ENCODE assay signal across 8 cellular contexts in the genomic region with DNA sequence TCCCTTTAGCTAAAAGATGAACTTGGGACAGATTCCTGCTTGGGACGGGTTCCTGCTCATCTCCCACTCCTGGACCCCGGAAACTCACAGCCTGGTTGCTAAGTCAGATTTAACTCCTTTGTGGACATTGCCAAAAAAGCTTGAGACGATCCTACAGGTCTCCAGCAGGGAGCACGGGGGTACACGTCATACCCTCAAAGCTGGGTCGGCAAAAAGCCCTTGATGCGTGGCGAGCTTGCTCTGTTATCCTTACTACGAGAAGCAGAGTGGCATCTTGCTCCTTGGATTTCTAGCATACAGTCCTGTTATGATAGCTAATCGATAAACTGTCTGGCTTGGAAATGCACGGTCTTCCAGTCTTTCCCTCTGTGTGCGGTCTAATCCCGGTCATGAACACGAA.
A peak's percentile ranks its signal among the peaks of the same experiment; 100 is the strongest.
DNase-seq lines count a peak whose midpoint lies in the region; ATAC-seq and TF ChIP-seq lines count a peak whose summit lies in the region.
"Had no signal": no experiment of that assay in that cellular context is flagged by ENCODE, and none has a peak within 500 bp of the region (broad histone marks: within the 10 kb centered on the region; RNA-seq: fewer than 3 reads in every experiment).

No MANE protein-coding gene starts in this region.

- no peaks in the 10 kb centered on the region for H3K27me3 ChIP-seq in MM.1S (replicated peaks; ENCODE audit: insufficient read depth, low read length)

- peaks cover 3% of the 10 kb centered on the region; the same call in 1 of the 2 replicates for H3F3A ChIP-seq in MM.1S (ENCODE audit: insufficient read depth, low read length)

- no peak for TF ChIP-seq CTCF in MM.1S (IDR thresholded peaks at IDR 0.05; ENCODE audit: low read length)
- no peak for TF ChIP-seq CTCF in WTC11 (IDR thresholded peaks at IDR 0.05)

- H3K36me3 Mint-ChIP-seq in activated T-cell treated with anti-CD3 and anti-CD28 coated beads, Interleukin-2, amount 50 U/mL, for 72 hours (ENCODE audit: insufficient read depth in 2 of 2), result peaks cover 0 to 6% of the 10 kb centered on the region in 2 donors
- peaks cover under 1% of the 10 kb centered on the region for H3K36me3 Mint-ChIP-seq in activated T-cell treated with anti-CD3 and anti-CD28 coated beads, Interleukin-2, amount 50 U/mL, for 4 hours (ENCODE audit: insufficient read depth)
- H3K36me3 Mint-ChIP-seq in effector memory CD8-positive, alpha-beta T cell (ENCODE audit: insufficient read depth), result peaks cover 2% of the 10 kb centered on the region
- H3K36me3 Mint-ChIP-seq in stimulated activated effector memory CD8-positive, alpha-beta T cell treated with anti-CD3 and anti-CD28 coated beads, Interleukin-12 subunit alpha, Interleukin-12 subunit beta, amount 100 ng/mL, for 72 hours, result no peaks in the 10 kb centered on the region
- H3K36me3 Mint-ChIP-seq in WTC11, result peaks cover under 1% of the 10 kb centered on the region

- H3K4me1 ChIP-seq in MM.1S (ENCODE audit: low read length), result peaks cover 17% of the 10 kb centered on the region

- no peaks in the 10 kb centered on the region for H3K9me3 ChIP-seq in MM.1S (replicated peaks; ENCODE audit: insufficient read depth, low read length)
- H3K9me3 ChIP-seq: SK-N-SH had no signal

- H3K4me3 Mint-ChIP-seq in activated T-cell treated with anti-CD3 and anti-CD28 coated beads, Interleukin-2, amount 50 U/mL, for 72 hours, result peak overlapping the region; percentile 14 to 49
- no peak overlapping the region for H3K4me3 Mint-ChIP-seq in activated T-cell treated with anti-CD3 and anti-CD28 coated beads, Interleukin-2, amount 50 U/mL, for 4 hours
- peak overlapping the region; percentile 1 to 62 for H3K4me3 Mint-ChIP-seq in effector memory CD8-positive, alpha-beta T cell
- H3K4me3 Mint-ChIP-seq in stimulated activated effector memory CD8-positive, alpha-beta T cell treated with anti-CD3 and anti-CD28 coated beads, Interleukin-12 subunit alpha, Interleukin-12 subunit beta, amount 100 ng/mL, for 72 hours, result peak overlapping the region; percentile 11
- H3K4me3 Mint-ChIP-seq in WTC11, result no peak overlapping the region

- H3K4me3 ChIP-seq in MM.1S (ENCODE audit: low read length), result no peak overlapping the region

- H3K27ac Mint-ChIP-seq in activated T-cell treated with anti-CD3 and anti-CD28 coated beads, Interleukin-2, amount 50 U/mL, for 72 hours, result no peak overlapping the region
- H3K27ac Mint-ChIP-seq in effector memory CD8-positive, alpha-beta T cell, result no peak overlapping the region
- H3K27ac Mint-ChIP-seq in stimulated activated effector memory CD8-positive, alpha-beta T cell treated with anti-CD3 and anti-CD28 coated beads, Interleukin-12 subunit alpha, Interleukin-12 subunit beta, amount 100 ng/mL, for 72 hours, result no peak overlapping the region
- no peak overlapping the region for H3K27ac Mint-ChIP-seq in WTC11

- DNase-seq in activated T-cell treated with anti-CD3 and anti-CD28 coated beads, Interleukin-2, amount 50 U/mL, for 72 hours, result no peak
- DNase-seq in activated T-cell treated with anti-CD3 and anti-CD28 coated beads, Interleukin-2, amount 50 U/mL, for 4 hours, result no peak
- DNase-seq in MM.1S (no peak), WTC11 (ENCODE audit: low spot score) (no peak)
- DNase-seq in effector memory CD8-positive, alpha-beta T cell, result no peak
- no peak for DNase-seq in stimulated activated effector memory CD8-positive, alpha-beta T cell treated with anti-CD3 and anti-CD28 coated beads, Interleukin-12 subunit alpha, Interleukin-12 subunit beta, amount 100 ng/mL, for 72 hours (ENCODE audit: low spot score in 2 of 2)

- H2AFZ ChIP-seq in MM.1S (ENCODE audit: low read length), result no peak overlapping the region

- peak in 1 of 2 donors; percentile 17 for ATAC-seq in activated T-cell treated with anti-CD3 and anti-CD28 coated beads, Interleukin-2, amount 50 U/mL, for 72 hours (replicated peaks in 1 of 2)
- no peak for ATAC-seq in activated T-cell treated with anti-CD3 and anti-CD28 coated beads, Interleukin-2, amount 50 U/mL, for 4 hours
- ATAC-seq in effector memory CD8-positive, alpha-beta T cell (replicated peaks), result no peak
- peak; percentile 51 for ATAC-seq in stimulated activated effector memory CD8-positive, alpha-beta T cell treated with anti-CD3 and anti-CD28 coated beads, Interleukin-12 subunit alpha, Interleukin-12 subunit beta, amount 100 ng/mL, for 72 hours
- ATAC-seq in WTC11 (no peak), HG02840 (IDR thresholded peaks at IDR 0.05; ENCODE audit: low FRiP score, unreplicated experiment) (no peak)

- CTCF ChIA-PET in WTC11 (lab: Charles Lee), result interaction anchor here (0.7 to 2.6 kb wide), 7 partner anchors 9 to 482 kb away, joined by 3 to 14 read pairs (median 3); no protein-coding TSS in a partner anchor

- H3K36me3 ChIP-seq in MM.1S (replicated peaks; ENCODE audit: insufficient read depth, low read length), result no peaks in the 10 kb centered on the region

- H3K27me3 Mint-ChIP-seq in activated T-cell treated with anti-CD3 and anti-CD28 coated beads, Interleukin-2, amount 50 U/mL, for 72 hours (ENCODE audit: low read depth), result no peaks in the 10 kb centered on the region
- peaks cover 1% of the 10 kb centered on the region for H3K27me3 Mint-ChIP-seq in activated T-cell treated with anti-CD3 and anti-CD28 coated beads, Interleukin-2, amount 50 U/mL, for 4 hours (ENCODE audit: low read depth)
- peaks cover 20 to 23% of the 10 kb centered on the region in 2 donors for H3K27me3 Mint-ChIP-seq in effector memory CD8-positive, alpha-beta T cell
- no peaks in the 10 kb centered on the region; the same call in 1 of the 2 replicates for H3K27me3 Mint-ChIP-seq in WTC11 (ENCODE audit: low read depth)

- no peaks in the 10 kb centered on the region for H4K20me1 ChIP-seq in MM.1S (ENCODE audit: insufficient read depth, low read length)

- H3K9ac ChIP-seq in MM.1S (ENCODE audit: low read length), result no peak overlapping the region
- H3K9ac ChIP-seq: SK-N-SH had no signal

- POLR2A ChIA-PET in WTC11 (lab: Charles Lee), result no interaction called here

- peak overlapping the region; percentile 18; the same call in 1 of the 2 replicates for H3K4me2 ChIP-seq in MM.1S (ENCODE audit: low read depth, low read length)
- H3K4me2 ChIP-seq: SK-N-SH had no signal

- no peak overlapping the region for H3K27ac ChIP-seq in MM.1S (ENCODE audit: low read length)

- H3K79me2 ChIP-seq in MM.1S (ENCODE audit: low read length), result no peaks in the 10 kb centered on the region

- peaks cover 33% of the 10 kb centered on the region for H3K4me1 Mint-ChIP-seq in activated T-cell treated with anti-CD3 and anti-CD28 coated beads, Interleukin-2, amount 50 U/mL, for 72 hours (ENCODE audit: low read depth)
- H3K4me1 Mint-ChIP-seq in activated T-cell treated with anti-CD3 and anti-CD28 coated beads, Interleukin-2, amount 50 U/mL, for 4 hours (ENCODE audit: low read depth), result peaks cover 29% of the 10 kb centered on the region
- H3K4me1 Mint-ChIP-seq in effector memory CD8-positive, alpha-beta T cell (ENCODE audit: low read depth in 2 of 2), result peaks cover 12 to 18% of the 10 kb centered on the region in 2 donors
- H3K4me1 Mint-ChIP-seq in stimulated activated effector memory CD8-positive, alpha-beta T cell treated with anti-CD3 and anti-CD28 coated beads, Interleukin-12 subunit alpha, Interleukin-12 subunit beta, amount 100 ng/mL, for 72 hours, result peaks cover 13% of the 10 kb centered on the region
- peaks cover 9% of the 10 kb centered on the region for H3K4me1 Mint-ChIP-seq in WTC11

- peaks cover 0 to 3% of the 10 kb centered on the region in 2 donors for H3K9me3 Mint-ChIP-seq in activated T-cell treated with anti-CD3 and anti-CD28 coated beads, Interleukin-2, amount 50 U/mL, for 72 hours
- peaks cover 6% of the 10 kb centered on the region for H3K9me3 Mint-ChIP-seq in activated T-cell treated with anti-CD3 and anti-CD28 coated beads, Interleukin-2, amount 50 U/mL, for 4 hours
- H3K9me3 Mint-ChIP-seq in effector memory CD8-positive, alpha-beta T cell, result no peaks in the 10 kb centered on the region
- H3K9me3 Mint-ChIP-seq in stimulated activated effector memory CD8-positive, alpha-beta T cell treated with anti-CD3 and anti-CD28 coated beads, Interleukin-12 subunit alpha, Interleukin-12 subunit beta, amount 100 ng/mL, for 72 hours, result no peaks in the 10 kb centered on the region
- H3K9me3 Mint-ChIP-seq in WTC11, result peaks cover 7% of the 10 kb centered on the region

- no peaks in the 10 kb centered on the region for H3K9me2 ChIP-seq in MM.1S (replicated peaks; ENCODE audit: insufficient read depth, low read length)
- H3K9me2 ChIP-seq: SK-N-SH had no signal

TF ChIP-seq in WTC11, 78 proteins besides CTCF, POLR2A, EP300 and RAD21:
- TF ChIP-seq ATF1 (CRISPR knock-in tag; IDR thresholded peaks at IDR 0.05), result no peak
- TF ChIP-seq, protein P1, sequence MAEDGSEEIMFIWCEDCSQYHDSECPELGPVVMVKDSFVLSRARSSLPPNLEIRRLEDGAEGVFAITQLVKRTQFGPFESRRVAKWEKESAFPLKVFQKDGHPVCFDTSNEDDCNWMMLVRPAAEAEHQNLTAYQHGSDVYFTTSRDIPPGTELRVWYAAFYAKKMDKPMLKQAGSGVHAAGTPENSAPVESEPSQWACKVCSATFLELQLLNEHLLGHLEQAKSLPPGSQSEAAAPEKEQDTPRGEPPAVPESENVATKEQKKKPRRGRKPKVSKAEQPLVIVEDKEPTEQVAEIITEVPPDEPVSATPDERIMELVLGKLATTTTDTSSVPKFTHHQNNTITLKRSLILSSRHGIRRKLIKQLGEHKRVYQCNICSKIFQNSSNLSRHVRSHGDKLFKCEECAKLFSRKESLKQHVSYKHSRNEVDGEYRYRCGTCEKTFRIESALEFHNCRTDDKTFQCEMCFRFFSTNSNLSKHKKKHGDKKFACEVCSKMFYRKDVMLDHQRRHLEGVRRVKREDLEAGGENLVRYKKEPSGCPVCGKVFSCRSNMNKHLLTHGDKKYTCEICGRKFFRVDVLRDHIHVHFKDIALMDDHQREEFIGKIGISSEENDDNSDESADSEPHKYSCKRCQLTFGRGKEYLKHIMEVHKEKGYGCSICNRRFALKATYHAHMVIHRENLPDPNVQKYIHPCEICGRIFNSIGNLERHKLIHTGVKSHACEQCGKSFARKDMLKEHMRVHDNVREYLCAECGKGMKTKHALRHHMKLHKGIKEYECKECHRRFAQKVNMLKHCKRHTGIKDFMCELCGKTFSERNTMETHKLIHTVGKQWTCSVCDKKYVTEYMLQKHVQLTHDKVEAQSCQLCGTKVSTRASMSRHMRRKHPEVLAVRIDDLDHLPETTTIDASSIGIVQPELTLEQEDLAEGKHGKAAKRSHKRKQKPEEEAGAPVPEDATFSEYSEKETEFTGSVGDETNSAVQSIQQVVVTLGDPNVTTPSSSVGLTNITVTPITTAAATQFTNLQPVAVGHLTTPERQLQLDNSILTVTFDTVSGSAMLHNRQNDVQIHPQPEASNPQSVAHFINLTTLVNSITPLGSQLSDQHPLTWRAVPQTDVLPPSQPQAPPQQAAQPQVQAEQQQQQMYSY (CRISPR knock-in tag; IDR thresholded peaks at IDR 0.05), result no peak
- TF ChIP-seq KAT7 (CRISPR knock-in tag; IDR thresholded peaks at IDR 0.05; ENCODE audit: borderline replicate concordance), result no peak
- no peak for TF ChIP-seq RELA (CRISPR knock-in tag; IDR thresholded peaks at IDR 0.05; ENCODE audit: borderline replicate concordance)
- TF ChIP-seq MXD4 (CRISPR knock-in tag; IDR thresholded peaks at IDR 0.05; ENCODE audit: borderline replicate concordance), result no peak

Comparison
In these comparisons a context has a peak if more than half of its experiments do, and no peak if none do; other contexts are left out.
1. H3K4me3 Mint-ChIP-seq: peak in activated T-cell treated with anti-CD3 and anti-CD28 coated beads, Interleukin-2, amount 50 U/mL, for 72 hours (2 of 2), effector memory CD8-positive, alpha-beta T cell (2 of 2) and stimulated activated effector memory CD8-positive, alpha-beta T cell treated with anti-CD3 and anti-CD28 coated beads, Interleukin-12 subunit alpha, Interleukin-12 subunit beta, amount 100 ng/mL, for 72 hours (single experiment); none in activated T-cell treated with anti-CD3 and anti-CD28 coated beads, Interleukin-2, amount 50 U/mL, for 4 hours (single experiment) and WTC11 (single experiment).